In the genomic region with DNA sequence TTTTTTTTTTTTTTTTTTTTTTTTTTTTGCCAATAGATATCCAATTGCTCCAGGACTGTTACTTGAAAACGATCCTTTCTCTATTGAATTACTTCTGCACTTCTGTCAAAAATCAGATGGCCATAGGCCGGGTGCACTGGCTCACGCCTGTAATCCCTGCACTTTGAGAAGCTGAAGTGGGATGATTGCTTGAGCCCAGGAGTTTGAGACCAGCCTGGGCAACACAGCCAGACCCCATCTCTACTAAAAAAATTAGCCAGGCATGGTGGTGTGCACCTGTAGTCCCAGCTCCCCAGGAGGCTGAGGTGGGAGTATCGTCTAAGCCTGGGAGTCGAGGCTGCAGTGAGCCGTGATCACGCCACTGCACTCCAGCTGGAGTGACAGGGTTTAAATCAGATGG, we compare ENCODE assay signal across 22 cellular contexts. TPM values are rescaled to one million over a fixed set of nuclear protein-coding genes. Genes with fewer than 3 reads are reported as not detected.
DNase-seq lines count a peak whose midpoint lies in the region; ATAC-seq, FAIRE-seq and TF ChIP-seq lines count a peak whose summit lies in the region.
"Had no signal": no experiment of that assay in that cellular context is flagged by ENCODE, and none has a peak within 500 bp of the region (broad histone marks: within the 10 kb centered on the region; RNA-seq: fewer than 3 reads in every experiment).

No MANE protein-coding gene starts in this region.

- H3K4me2 ChIP-seq in HepG2 (ENCODE audit: low read depth, low read length) (no peak overlapping the region), trophoblast cell (ENCODE audit: low read length) (no peak overlapping the region)
- H3K4me2 ChIP-seq: A549, BLaER1 had no signal

- 93% methylated on average over 7 of the region's 7 CpGs for WGBS in HepG2 (ENCODE audit: low lambda C conversion rate)
- whole genome bisulfite sequencing in right lobe of liver (ENCODE audit: insufficient coverage, low coverage, low lambda C conversion rate, missing lambda C conversion rate), result 98% methylated on average over 5 of the region's 7 CpGs
- no CpG with 5 or more reads among the region's 7 CpGs for WGBS in trophoblast cell (ENCODE audit: extremely low coverage, insufficient coverage, insufficient read length)

- no peak overlapping the region for H2BK12ac ChIP-seq in trophoblast cell (ENCODE audit: low read length)

- H3K4me1 ChIP-seq in HepG2 (ENCODE audit: insufficient read depth, low read length), result peaks cover 19% of the 10 kb centered on the region
- H3K4me1 ChIP-seq in right lobe of liver, result peaks cover 0 to 9% (median 0%) of the 10 kb centered on the region in 4 donors
- H3K4me1 ChIP-seq in trophoblast cell (ENCODE audit: control insufficient read depth in 1 of 2, insufficient read depth in 2 of 2, low read length in 2 of 2), result peaks cover 6 to 9% of the 10 kb centered on the region in 2 experiments
- H3K4me1 ChIP-seq: BE2C had no signal

- H3K23ac ChIP-seq in trophoblast cell (ENCODE audit: low read length), result no peak overlapping the region

- H3K4me1 Mint-ChIP-seq in WTC11, result peaks cover 8% of the 10 kb centered on the region
- peaks cover 11% of the 10 kb centered on the region for H3K4me1 Mint-ChIP-seq in MCF 10A (ENCODE audit: insufficient read depth, unreplicated experiment)

- no peak overlapping the region for H2BK5ac ChIP-seq in trophoblast cell (ENCODE audit: low read depth, low read length, poor library complexity)

- H3K36me3 Mint-ChIP-seq in WTC11 (peaks cover 16% of the 10 kb centered on the region), MCF 10A (ENCODE audit: insufficient read depth, unreplicated experiment) (peaks cover 38% of the 10 kb centered on the region)

- TF ChIP-seq EP300 in HepG2 (IDR thresholded peaks at IDR 0.05; ENCODE audit: low read depth in 2 of 2, low read length in 2 of 2) (no peak), HepG2 (CRISPR knock-in tag; IDR thresholded peaks at IDR 0.05; ENCODE audit: borderline replicate concordance) (no peak)

- H3K14ac ChIP-seq in trophoblast cell (ENCODE audit: low read length), result no peak overlapping the region

- DNase-seq in HepG2 (ENCODE audit: low spot score), result no peak
- DNase-seq in right lobe of liver, result no peak
- DNase-seq in WTC11 (ENCODE audit: low spot score), result no peak
- DNase-seq in islet precursor cell, result peak; percentile 15
- DNase-seq in trophoblast cell, result no peak
- DNase-seq in MCF 10A (ENCODE audit: unreplicated experiment), result no peak
- DNase-seq: BE2C; C1 segment of cervical spinal cord; CD4-positive, alpha-beta memory T cell; CD4-positive, CD25-positive, alpha-beta regulatory T cell; CD8-positive, alpha-beta memory T cell; COR-L47; DMS79 treated with DMSO at 0.1 percent for 48 hours; GF-D8 had no signal

- H3K9ac ChIP-seq in HepG2 (ENCODE audit: insufficient read depth, low read depth, low read length) (no peak overlapping the region), trophoblast cell (ENCODE audit: low read length) (no peak overlapping the region)
- H3K9ac ChIP-seq: BLaER1 had no signal

- TF ChIP-seq CTCF in HepG2 (CRISPR knock-in tag; IDR thresholded peaks at IDR 0.05) (no peak), right lobe of liver (IDR thresholded peaks at IDR 0.05) (no peak), WTC11 (IDR thresholded peaks at IDR 0.05) (no peak), MCF 10A (IDR thresholded peaks at IDR 0.05; ENCODE audit: unreplicated experiment) (no peak)

- H3K9me3 Mint-ChIP-seq in WTC11, result no peaks in the 10 kb centered on the region
- no peaks in the 10 kb centered on the region for H3K9me3 Mint-ChIP-seq in MCF 10A (ENCODE audit: unreplicated experiment)
- H3K9me3 Mint-ChIP-seq: CD8-positive, alpha-beta memory T cell had no signal

- no peak overlapping the region for H4K91ac ChIP-seq in trophoblast cell (ENCODE audit: low read depth, low read length)

- H4K12ac ChIP-seq in trophoblast cell (ENCODE audit: low read depth, low read length), result no peak overlapping the region

- no TSS peak for BruUV-seq in HepG2 (replicated peaks; lab: Mats Ljungman, UMichigan)
- no TSS peak for BruUV-seq in MCF 10A (replicated peaks; lab: Mats Ljungman, UMichigan)

- FAIRE-seq in HepG2 (lab: Jason Lieb, UNC), result no peak
- FAIRE-seq: A549, D721Med, G401.6, GM12891, GM19239 had no signal

- H2AFZ ChIP-seq in HepG2 (ENCODE audit: low read length) (no peak overlapping the region), trophoblast cell (ENCODE audit: insufficient read depth, low read length, poor library complexity) (no peak overlapping the region)

- H2AK5ac ChIP-seq in trophoblast cell (ENCODE audit: low read length), result no peak overlapping the region

- H3K4ac ChIP-seq in trophoblast cell (ENCODE audit: low read depth, low read length), result no peak overlapping the region

- H3K4me3 Mint-ChIP-seq in WTC11, result no peak overlapping the region
- no peak overlapping the region for H3K4me3 Mint-ChIP-seq in MCF 10A (ENCODE audit: unreplicated experiment)
- H3K4me3 Mint-ChIP-seq: CD14-positive monocyte; CD4-positive, alpha-beta memory T cell; CD4-positive, CD25-positive, alpha-beta regulatory T cell; CD8-positive, alpha-beta memory T cell had no signal

- no peak overlapping the region for H3K27ac Mint-ChIP-seq in WTC11
- no peak overlapping the region for H3K27ac Mint-ChIP-seq in MCF 10A (ENCODE audit: low read depth, unreplicated experiment)
- H3K27ac Mint-ChIP-seq: CD4-positive, CD25-positive, alpha-beta regulatory T cell; CD8-positive, alpha-beta memory T cell had no signal

- no peak for TF ChIP-seq RAD21 in HepG2 (CRISPR knock-in tag; IDR thresholded peaks at IDR 0.05)

- no peak overlapping the region for H3K18ac ChIP-seq in trophoblast cell (ENCODE audit: low read length)

- H2BK120ac ChIP-seq in trophoblast cell (ENCODE audit: insufficient read depth, low read length, poor library complexity), result no peak overlapping the region

- TF ChIP-seq POLR2A in HepG2 (IDR thresholded peaks at IDR 0.05; ENCODE audit: insufficient read depth in 1 of 2, low read depth in 2 of 2, low read length in 2 of 2) (no peak), right lobe of liver (IDR thresholded peaks at IDR 0.05) (no peak)

- H3K4me3 ChIP-seq in HepG2 (replicated peaks in 1 of 3; ENCODE audit: insufficient read depth in 1 of 3, low read depth in 2 of 3, low read length in 3 of 3), result no peak overlapping the region
- H3K4me3 ChIP-seq in right lobe of liver, result no peak overlapping the region
- H3K4me3 ChIP-seq in trophoblast cell (ENCODE audit: low read depth, low read length), result no peak overlapping the region
- H3K4me3 ChIP-seq: A549, BLaER1 had no signal

- H3K27ac ChIP-seq in HepG2 (ENCODE audit: extremely low read length, insufficient read depth, low read length) (no peak overlapping the region), right lobe of liver (no peak overlapping the region), trophoblast cell (ENCODE audit: low read depth, low read length) (no peak overlapping the region)
- H3K27ac ChIP-seq: A549, BLaER1 had no signal

- CTCF ChIA-PET in HepG2 (lab: Yijun Ruan, JAX; ENCODE audit: low intra/inter-chr PET ratio, low total read pairs) (no interaction called here), WTC11 (lab: Charles Lee) (interaction anchor here (1.3 kb wide), 1 partner anchor 65 kb away, joined by 4 read pairs; no protein-coding TSS in a partner anchor), MCF 10A (lab: Yijun Ruan, JAX) (interaction anchor here (1.4 kb wide), 1 partner anchor 99 kb away, joined by 5 read pairs; no protein-coding TSS in a partner anchor)

- peaks cover 12% of the 10 kb centered on the region for H3K79me1 ChIP-seq in trophoblast cell (ENCODE audit: low read length)

- POLR2A ChIA-PET in HepG2 (lab: Yijun Ruan, JAX) (no interaction called here), WTC11 (lab: Charles Lee) (no interaction called here), MCF 10A (lab: Yijun Ruan, JAX) (no interaction called here)

- in situ Hi-C loops in HepG2 (cut with HindIII; ENCODE audit: extremely low pct_ligation_motif_present, low pct_unique_long_range_greater_than_20kb), result loop anchor here (5.0 kb wide), 1 partner anchor 98 kb away; the partner anchor contains the start of gene TTL

- no peak overlapping the region for H4K8ac ChIP-seq in trophoblast cell (ENCODE audit: low read depth, low read length)

- peaks cover 0 to 4% of the 10 kb centered on the region in 2 experiments; a peak in 1 of 5 replicates for H3K27me3 ChIP-seq in HepG2 (ENCODE audit: control insufficient read depth in 1 of 2, insufficient read depth in 2 of 2, low read length in 2 of 2)
- no peaks in the 10 kb centered on the region for H3K27me3 ChIP-seq in right lobe of liver
- no peaks in the 10 kb centered on the region for H3K27me3 ChIP-seq in trophoblast cell (ENCODE audit: insufficient read depth, low read length)
- H3K27me3 ChIP-seq: BE2C, BLaER1 had no signal

- no peak for ATAC-seq in HepG2
- ATAC-seq in right lobe of liver, result no peak
- ATAC-seq in WTC11, result no peak
- ATAC-seq in GM21360 (IDR thresholded peaks at IDR 0.05; ENCODE audit: unreplicated experiment), result no peak
- ATAC-seq: A549 had no signal

- H3K27me3 Mint-ChIP-seq in WTC11 (ENCODE audit: low read depth) (no peaks in the 10 kb centered on the region), MCF 10A (ENCODE audit: insufficient read depth, unreplicated experiment) (no peaks in the 10 kb centered on the region)
- H3K27me3 Mint-ChIP-seq: CD4-positive, alpha-beta memory T cell; CD4-positive, CD25-positive, alpha-beta regulatory T cell; CD8-positive, alpha-beta memory T cell had no signal

- no peaks in the 10 kb centered on the region for H4K20me1 ChIP-seq in HepG2 (ENCODE audit: insufficient read depth, low read length)

- intact Hi-C loops in HepG2 (cut with micrococcal nuclease; ENCODE audit: unreplicated experiment), result loop anchor here (5.0 to 10.0 kb wide), 2 partner anchors 38 to 325 kb away; partner anchors contain the start of genes POLR1B and ZC3H8
- intact Hi-C loops in right lobe of liver (cut with DNase I), result no loop called here
- intact Hi-C loops in MCF 10A (cut with micrococcal nuclease), result loop anchor here (5.0 kb wide), 2 partner anchors 323 to 523 kb away; partner anchors contain the start of genes TMEM87B and ZC3H8

- H3K79me2 ChIP-seq in HepG2 (ENCODE audit: insufficient read depth, low read length) (peaks cover 4% of the 10 kb centered on the region), trophoblast cell (ENCODE audit: control insufficient read depth, insufficient read depth, low read length, poor library complexity) (peaks cover 10% of the 10 kb centered on the region)

- H3K9me3 ChIP-seq in HepG2 (ENCODE audit: low read length), result no peaks in the 10 kb centered on the region
- H3K9me3 ChIP-seq in right lobe of liver, result no peaks in the 10 kb centered on the region
- H3K9me3 ChIP-seq in trophoblast cell (ENCODE audit: insufficient read depth, low read depth, low read length), result no peaks in the 10 kb centered on the region
- H3K9me3 ChIP-seq: A549, BE2C had no signal

- H3K36me3 ChIP-seq in HepG2 (replicated peaks in 1 of 2; ENCODE audit: control insufficient read depth in 1 of 2, insufficient read depth in 2 of 2, low read length in 2 of 2) (peaks cover 11 to 18% of the 10 kb centered on the region in 2 experiments), right lobe of liver (peaks cover 0 to 10% (median 4%) of the 10 kb centered on the region in 4 donors), trophoblast cell (ENCODE audit: control insufficient read depth in 1 of 2, insufficient read depth in 2 of 2, low read length in 2 of 2) (peaks cover 6% of the 10 kb centered on the region in 2 experiments)

RNA-seq across cellular contexts. Expression of gene CHCHD5, which starts 4.3 kb away (rescaled TPM):
- 22.8 and 23.9 TPM in 2 replicates for total RNA-seq in HepG2 (2016; rRNA removed; fragmentation: Illumina TruSeq; extraction: Trizol)
- 27.4 and 35.9 TPM in 2 replicates for total RNA-seq in HepG2 (2016; cell fraction: cytosol; rRNA removed; fragmentation: Illumina TruSeq; extraction: Trizol; ENCODE audit: low read depth)
- 21.3 and 24.7 TPM in 2 replicates for total RNA-seq in HepG2 (2016; cell fraction: insoluble cytoplasmic fraction; rRNA removed; fragmentation: Illumina TruSeq; extraction: Trizol)
- 27.3 and 31.8 TPM in 2 replicates for total RNA-seq in HepG2 (2016; cell fraction: membrane; rRNA removed; fragmentation: Illumina TruSeq; extraction: Trizol)
- 13.0 and 14.1 TPM in 2 replicates for total RNA-seq in HepG2 (2016; cell fraction: nucleus; rRNA removed; fragmentation: Illumina TruSeq; extraction: Trizol)
- 19.0 and 22.7 TPM in 2 replicates for polyA plus RNA-seq in HepG2 (2011; rRNA removed)
- 20.8 and 43.9 TPM in 2 replicates for polyA plus RNA-seq in HepG2 (2011; cell fraction: cytosol; rRNA removed)
- polyA plus RNA-seq in HepG2 (2011; cell fraction: nucleus; rRNA removed), result 36.4 and 41.5 TPM in 2 replicates
- 27.5 and 32.7 TPM in 2 replicates for polyA plus RNA-seq in HepG2 (2012)
- 44.4 and 53.5 TPM in 2 replicates for polyA plus RNA-seq in HepG2 (2016; cell fraction: cytosol; fragmentation: Illumina TruSeq; extraction: Trizol; ENCODE audit: low read depth)
- 36.8 and 37.7 TPM in 2 replicates for polyA plus RNA-seq in HepG2 (2016; cell fraction: insoluble cytoplasmic fraction; fragmentation: Illumina TruSeq; extraction: Trizol; ENCODE audit: low read depth)
- polyA plus RNA-seq in HepG2 (2016; cell fraction: membrane; fragmentation: Illumina TruSeq; extraction: Trizol; ENCODE audit: low read depth), result 42.6 and 49.8 TPM in 2 replicates
- 30.3 TPM in 2 replicates for polyA plus RNA-seq in HepG2 (2016; cell fraction: nucleus; fragmentation: Illumina TruSeq; extraction: Trizol; ENCODE audit: insufficient read depth, low read depth)
- 8.7 and 43.9 TPM in 2 replicates for polyA minus RNA-seq in HepG2 (2011; rRNA and poly(A)+ RNA removed; ENCODE audit: low replicate concordance)
- polyA minus RNA-seq in HepG2 (2011; cell fraction: cytosol; rRNA and poly(A)+ RNA removed), result 12.2 and 12.4 TPM in 2 replicates
- 10.4 and 12.4 TPM in 2 replicates for polyA minus RNA-seq in HepG2 (2011; cell fraction: nucleus; rRNA and poly(A)+ RNA removed)
- 10 to 100 TPM; 15.1 to 29.5 (median 18.7) TPM for total RNA-seq in right lobe of liver
- total RNA-seq in WTC11 (2021), result 33.2 to 36.5 TPM (median 33.7 TPM) in 3 replicates
- 17.5 and 20.8 TPM in 2 replicates for polyA plus RNA-seq in trophoblast cell (2013)
- 54.5 and 56.1 TPM in 2 replicates for total RNA-seq in MCF 10A (2022)

RNA-seq across cellular contexts. Expression of gene POLR1B, which starts 37.8 kb away (rescaled TPM):
- 46.0 and 70.8 TPM in 2 replicates for total RNA-seq in HepG2 (2016; rRNA removed; fragmentation: Illumina TruSeq; extraction: Trizol)
- 9.3 and 11.0 TPM in 2 replicates for total RNA-seq in HepG2 (2016; cell fraction: cytosol; rRNA removed; fragmentation: Illumina TruSeq; extraction: Trizol; ENCODE audit: low read depth)
- 47.1 and 70.7 TPM in 2 replicates for total RNA-seq in HepG2 (2016; cell fraction: insoluble cytoplasmic fraction; rRNA removed; fragmentation: Illumina TruSeq; extraction: Trizol)
- 14.7 and 18.4 TPM in 2 replicates for total RNA-seq in HepG2 (2016; cell fraction: membrane; rRNA removed; fragmentation: Illumina TruSeq; extraction: Trizol)
- 35.3 and 39.0 TPM in 2 replicates for total RNA-seq in HepG2 (2016; cell fraction: nucleus; rRNA removed; fragmentation: Illumina TruSeq; extraction: Trizol)
- polyA plus RNA-seq in HepG2 (2011; rRNA removed), result 17.5 and 18.3 TPM in 2 replicates
- polyA plus RNA-seq in HepG2 (2011; cell fraction: cytosol; rRNA removed), result 12.4 and 17.4 TPM in 2 replicates
- polyA plus RNA-seq in HepG2 (2011; cell fraction: nucleus; rRNA removed), result 13.5 and 17.5 TPM in 2 replicates
- 25.1 and 28.2 TPM in 2 replicates for polyA plus RNA-seq in HepG2 (2012)
- polyA plus RNA-seq in HepG2 (2016; cell fraction: cytosol; fragmentation: Illumina TruSeq; extraction: Trizol; ENCODE audit: low read depth), result 1.7 and 1.8 TPM in 2 replicates
- polyA plus RNA-seq in HepG2 (2016; cell fraction: insoluble cytoplasmic fraction; fragmentation: Illumina TruSeq; extraction: Trizol; ENCODE audit: low read depth), result 48.7 and 51.1 TPM in 2 replicates
- polyA plus RNA-seq in HepG2 (2016; cell fraction: membrane; fragmentation: Illumina TruSeq; extraction: Trizol; ENCODE audit: low read depth), result 4.7 and 5.1 TPM in 2 replicates
- 35.3 and 39.0 TPM in 2 replicates for polyA plus RNA-seq in HepG2 (2016; cell fraction: nucleus; fragmentation: Illumina TruSeq; extraction: Trizol; ENCODE audit: insufficient read depth, low read depth)
- polyA minus RNA-seq in HepG2 (2011; rRNA and poly(A)+ RNA removed; ENCODE audit: low replicate concordance), result 113 and 135 TPM in 2 replicates
- 42.2 and 61.3 TPM in 2 replicates for polyA minus RNA-seq in HepG2 (2011; cell fraction: cytosol; rRNA and poly(A)+ RNA removed)
- polyA minus RNA-seq in HepG2 (2011; cell fraction: nucleus; rRNA and poly(A)+ RNA removed), result 46.6 and 64.0 TPM in 2 replicates
- 10 to 100 TPM; 12.2 to 20.5 (median 16.1) TPM for total RNA-seq in right lobe of liver
- 42.8 to 51.2 TPM (median 50.2 TPM) in 3 replicates for total RNA-seq in WTC11 (2021)
- 5.2 and 5.4 TPM in 2 replicates for polyA plus RNA-seq in trophoblast cell (2013)
- 51.6 and 74.0 TPM in 2 replicates for total RNA-seq in MCF 10A (2022)

Comparison
In these comparisons a context has a peak if more than half of its experiments do, and no peak if none do; other contexts are left out.
1. intact Hi-C loops: an anchor here in HepG2 (5.0 to 10.0 kb wide) and MCF 10A (5.0 kb wide); none called in right lobe of liver.
2. Of the 50 proteins assayed by ChIP-seq in both HepG2 and WTC11: peak only in HepG2: none; only in WTC11: none; in both: ZNF121; in neither: 49.